1 cellular context compared by ENCODE assay signal in genomic region chrX:12770440-12770839, GRCh38.
TF ChIP-seq lines count a peak whose summit lies in the region.

No MANE protein-coding gene starts in this region.

TF ChIP-seq in H1, 55 proteins besides CTCF, POLR2A, EP300 and RAD21 (continued from another document):
- TF ChIP-seq CHD7 (IDR thresholded peaks at IDR 0.05; ENCODE audit: insufficient replicate concordance, low read length) (no peak), KDM5A (IDR thresholded peaks at IDR 0.05; ENCODE audit: low read length) (no peak), CTBP2 (IDR thresholded peaks at IDR 0.05; ENCODE audit: borderline replicate concordance, insufficient read depth, insufficient read length, low read length) (no peak), SIRT6 (IDR thresholded peaks at IDR 0.05; ENCODE audit: low read length) (no peak)
TF ChIP-seq in H1: peak in this region for 0.
